ENCODE assay signal across 1 cellular context in the genomic region with DNA sequence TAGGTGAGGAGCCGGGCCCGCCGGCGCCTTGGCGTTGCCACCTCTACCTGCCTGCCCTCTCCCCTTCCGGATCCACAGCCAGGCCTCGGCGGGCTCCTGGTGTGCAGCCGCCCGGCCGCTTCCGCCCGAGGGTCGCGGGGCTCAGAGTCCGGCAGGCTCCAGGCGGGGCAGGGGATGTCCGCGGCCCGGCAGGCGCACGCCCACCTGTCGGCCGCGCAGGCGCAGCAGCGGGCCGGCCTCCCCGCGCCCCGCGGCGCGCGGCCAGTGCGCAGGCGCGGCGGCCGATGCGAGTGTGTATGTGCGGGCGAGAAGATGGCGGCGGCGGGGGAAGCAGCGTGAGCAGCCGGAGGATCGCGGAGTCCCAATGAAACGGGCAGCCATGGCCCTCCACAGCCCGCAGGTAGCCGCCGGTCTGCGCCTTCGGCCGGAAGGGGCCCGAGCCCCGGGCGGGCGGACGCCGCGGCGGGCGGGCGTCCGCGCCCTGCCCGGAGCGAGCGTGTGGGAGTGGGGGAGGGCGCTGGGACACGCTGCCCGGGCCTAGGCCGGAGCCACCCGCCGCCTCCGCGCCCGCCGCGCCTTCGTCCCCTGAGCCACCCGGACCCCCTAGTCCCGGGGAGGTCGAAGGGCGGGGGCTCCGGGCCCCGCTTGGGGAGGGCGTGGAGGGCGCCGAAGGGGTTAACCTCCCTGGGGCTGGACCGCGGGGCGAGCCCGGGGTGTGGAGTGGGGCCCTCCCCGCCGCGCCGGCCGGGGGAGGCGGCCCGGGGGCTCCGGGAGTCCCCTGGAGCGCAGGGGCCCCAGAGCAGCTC.
A peak's percentile ranks its signal among the peaks of the same experiment; 100 is the strongest.
TF ChIP-seq lines count a peak whose summit lies in the region.

TSS of gene USP10 (plus strand) at position 289 of the 806 bp plus-strand sequence. CDS start at position 380, 91 bp downstream.

TF ChIP-seq in HepG2, 621 proteins besides CTCF, POLR2A, EP300 and RAD21 (continued from another document and continues in another):
- no peak for TF ChIP-seq CCAR2 (optimal IDR thresholded peaks at IDR 0.05; ENCODE audit: low read depth, low read length)
- peak; percentile 84; the same call in 1 of the 2 replicates for TF ChIP-seq ZFP90 (CRISPR knock-in tag; IDR thresholded peaks at IDR 0.05; ENCODE audit: borderline replicate concordance)
- TF ChIP-seq ZNF558 (CRISPR knock-in tag; IDR thresholded peaks at IDR 0.05; ENCODE audit: borderline replicate concordance) = no peak
- TF ChIP-seq, protein P1, sequence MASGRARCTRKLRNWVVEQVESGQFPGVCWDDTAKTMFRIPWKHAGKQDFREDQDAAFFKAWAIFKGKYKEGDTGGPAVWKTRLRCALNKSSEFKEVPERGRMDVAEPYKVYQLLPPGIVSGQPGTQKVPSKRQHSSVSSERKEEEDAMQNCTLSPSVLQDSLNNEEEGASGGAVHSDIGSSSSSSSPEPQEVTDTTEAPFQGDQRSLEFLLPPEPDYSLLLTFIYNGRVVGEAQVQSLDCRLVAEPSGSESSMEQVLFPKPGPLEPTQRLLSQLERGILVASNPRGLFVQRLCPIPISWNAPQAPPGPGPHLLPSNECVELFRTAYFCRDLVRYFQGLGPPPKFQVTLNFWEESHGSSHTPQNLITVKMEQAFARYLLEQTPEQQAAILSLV (CRISPR knock-in tag; IDR thresholded peaks at IDR 0.05; ENCODE audit: borderline replicate concordance) = no peak
- TF ChIP-seq DMTF1 (CRISPR knock-in tag; IDR thresholded peaks at IDR 0.05) = no peak
- no peak for TF ChIP-seq TCF7L2 (IDR thresholded peaks at IDR 0.05; ENCODE audit: low read depth, low read length)
- 0 out of 2 replicates have a peak, but pooled peaks have one; percentile 2 for TF ChIP-seq ZNF20 (CRISPR knock-in tag; IDR thresholded peaks at IDR 0.05)
- no peak for TF ChIP-seq RARG (CRISPR knock-in tag; IDR thresholded peaks at IDR 0.05; ENCODE audit: low read depth)
- TF ChIP-seq MIER2 (CRISPR knock-in tag; IDR thresholded peaks at IDR 0.05) = no peak
- 0 out of 2 replicates have a peak, but pooled peaks have one; percentile 0 for TF ChIP-seq CERS6 (CRISPR knock-in tag; IDR thresholded peaks at IDR 0.05)
- no peak for TF ChIP-seq ZNF101 (CRISPR knock-in tag; IDR thresholded peaks at IDR 0.05; ENCODE audit: borderline replicate concordance, low read depth)
- TF ChIP-seq, protein P2, sequence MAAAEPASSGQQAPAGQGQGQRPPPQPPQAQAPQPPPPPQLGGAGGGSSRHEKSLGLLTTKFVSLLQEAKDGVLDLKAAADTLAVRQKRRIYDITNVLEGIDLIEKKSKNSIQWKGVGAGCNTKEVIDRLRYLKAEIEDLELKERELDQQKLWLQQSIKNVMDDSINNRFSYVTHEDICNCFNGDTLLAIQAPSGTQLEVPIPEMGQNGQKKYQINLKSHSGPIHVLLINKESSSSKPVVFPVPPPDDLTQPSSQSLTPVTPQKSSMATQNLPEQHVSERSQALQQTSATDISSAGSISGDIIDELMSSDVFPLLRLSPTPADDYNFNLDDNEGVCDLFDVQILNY (CRISPR knock-in tag; conservative IDR thresholded peaks at IDR 0.05) = no peak
- TF ChIP-seq, protein P3, sequence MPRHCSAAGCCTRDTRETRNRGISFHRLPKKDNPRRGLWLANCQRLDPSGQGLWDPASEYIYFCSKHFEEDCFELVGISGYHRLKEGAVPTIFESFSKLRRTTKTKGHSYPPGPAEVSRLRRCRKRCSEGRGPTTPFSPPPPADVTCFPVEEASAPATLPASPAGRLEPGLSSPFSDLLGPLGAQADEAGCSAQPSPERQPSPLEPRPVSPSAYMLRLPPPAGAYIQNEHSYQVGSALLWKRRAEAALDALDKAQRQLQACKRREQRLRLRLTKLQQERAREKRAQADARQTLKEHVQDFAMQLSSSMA (CRISPR knock-in tag; IDR thresholded peaks at IDR 0.05) = no peak
- no peak for TF ChIP-seq PCBP2 (optimal IDR thresholded peaks at IDR 0.05; ENCODE audit: low read depth, low read length, poor library complexity, severe bottlenecking)
- TF ChIP-seq CAMTA2 (CRISPR knock-in tag; IDR thresholded peaks at IDR 0.05; ENCODE audit: borderline replicate concordance) = no peak; the same call in 1 of the 2 replicates
- TF ChIP-seq, protein P4, sequence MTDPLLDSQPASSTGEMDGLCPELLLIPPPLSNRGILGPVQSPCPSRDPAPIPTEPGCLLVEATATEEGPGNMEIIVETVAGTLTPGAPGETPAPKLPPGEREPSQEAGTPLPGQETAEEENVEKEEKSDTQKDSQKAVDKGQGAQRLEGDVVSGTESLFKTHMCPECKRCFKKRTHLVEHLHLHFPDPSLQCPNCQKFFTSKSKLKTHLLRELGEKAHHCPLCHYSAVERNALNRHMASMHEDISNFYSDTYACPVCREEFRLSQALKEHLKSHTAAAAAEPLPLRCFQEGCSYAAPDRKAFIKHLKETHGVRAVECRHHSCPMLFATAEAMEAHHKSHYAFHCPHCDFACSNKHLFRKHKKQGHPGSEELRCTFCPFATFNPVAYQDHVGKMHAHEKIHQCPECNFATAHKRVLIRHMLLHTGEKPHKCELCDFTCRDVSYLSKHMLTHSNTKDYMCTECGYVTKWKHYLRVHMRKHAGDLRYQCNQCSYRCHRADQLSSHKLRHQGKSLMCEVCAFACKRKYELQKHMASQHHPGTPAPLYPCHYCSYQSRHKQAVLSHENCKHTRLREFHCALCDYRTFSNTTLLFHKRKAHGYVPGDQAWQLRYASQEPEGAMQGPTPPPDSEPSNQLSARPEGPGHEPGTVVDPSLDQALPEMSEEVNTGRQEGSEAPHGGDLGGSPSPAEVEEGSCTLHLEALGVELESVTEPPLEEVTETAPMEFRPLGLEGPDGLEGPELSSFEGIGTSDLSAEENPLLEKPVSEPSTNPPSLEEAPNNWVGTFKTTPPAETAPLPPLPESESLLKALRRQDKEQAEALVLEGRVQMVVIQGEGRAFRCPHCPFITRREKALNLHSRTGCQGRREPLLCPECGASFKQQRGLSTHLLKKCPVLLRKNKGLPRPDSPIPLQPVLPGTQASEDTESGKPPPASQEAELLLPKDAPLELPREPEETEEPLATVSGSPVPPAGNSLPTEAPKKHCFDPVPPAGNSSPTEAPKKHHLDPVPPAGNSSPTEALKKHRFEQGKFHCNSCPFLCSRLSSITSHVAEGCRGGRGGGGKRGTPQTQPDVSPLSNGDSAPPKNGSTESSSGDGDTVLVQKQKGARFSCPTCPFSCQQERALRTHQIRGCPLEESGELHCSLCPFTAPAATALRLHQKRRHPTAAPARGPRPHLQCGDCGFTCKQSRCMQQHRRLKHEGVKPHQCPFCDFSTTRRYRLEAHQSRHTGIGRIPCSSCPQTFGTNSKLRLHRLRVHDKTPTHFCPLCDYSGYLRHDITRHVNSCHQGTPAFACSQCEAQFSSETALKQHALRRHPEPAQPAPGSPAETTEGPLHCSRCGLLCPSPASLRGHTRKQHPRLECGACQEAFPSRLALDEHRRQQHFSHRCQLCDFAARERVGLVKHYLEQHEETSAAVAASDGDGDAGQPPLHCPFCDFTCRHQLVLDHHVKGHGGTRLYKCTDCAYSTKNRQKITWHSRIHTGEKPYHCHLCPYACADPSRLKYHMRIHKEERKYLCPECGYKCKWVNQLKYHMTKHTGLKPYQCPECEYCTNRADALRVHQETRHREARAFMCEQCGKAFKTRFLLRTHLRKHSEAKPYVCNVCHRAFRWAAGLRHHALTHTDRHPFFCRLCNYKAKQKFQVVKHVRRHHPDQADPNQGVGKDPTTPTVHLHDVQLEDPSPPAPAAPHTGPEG (CRISPR knock-in tag; IDR thresholded peaks at IDR 0.05) = no peak; the same call in none of the 2 replicates
- TF ChIP-seq, protein P5, sequence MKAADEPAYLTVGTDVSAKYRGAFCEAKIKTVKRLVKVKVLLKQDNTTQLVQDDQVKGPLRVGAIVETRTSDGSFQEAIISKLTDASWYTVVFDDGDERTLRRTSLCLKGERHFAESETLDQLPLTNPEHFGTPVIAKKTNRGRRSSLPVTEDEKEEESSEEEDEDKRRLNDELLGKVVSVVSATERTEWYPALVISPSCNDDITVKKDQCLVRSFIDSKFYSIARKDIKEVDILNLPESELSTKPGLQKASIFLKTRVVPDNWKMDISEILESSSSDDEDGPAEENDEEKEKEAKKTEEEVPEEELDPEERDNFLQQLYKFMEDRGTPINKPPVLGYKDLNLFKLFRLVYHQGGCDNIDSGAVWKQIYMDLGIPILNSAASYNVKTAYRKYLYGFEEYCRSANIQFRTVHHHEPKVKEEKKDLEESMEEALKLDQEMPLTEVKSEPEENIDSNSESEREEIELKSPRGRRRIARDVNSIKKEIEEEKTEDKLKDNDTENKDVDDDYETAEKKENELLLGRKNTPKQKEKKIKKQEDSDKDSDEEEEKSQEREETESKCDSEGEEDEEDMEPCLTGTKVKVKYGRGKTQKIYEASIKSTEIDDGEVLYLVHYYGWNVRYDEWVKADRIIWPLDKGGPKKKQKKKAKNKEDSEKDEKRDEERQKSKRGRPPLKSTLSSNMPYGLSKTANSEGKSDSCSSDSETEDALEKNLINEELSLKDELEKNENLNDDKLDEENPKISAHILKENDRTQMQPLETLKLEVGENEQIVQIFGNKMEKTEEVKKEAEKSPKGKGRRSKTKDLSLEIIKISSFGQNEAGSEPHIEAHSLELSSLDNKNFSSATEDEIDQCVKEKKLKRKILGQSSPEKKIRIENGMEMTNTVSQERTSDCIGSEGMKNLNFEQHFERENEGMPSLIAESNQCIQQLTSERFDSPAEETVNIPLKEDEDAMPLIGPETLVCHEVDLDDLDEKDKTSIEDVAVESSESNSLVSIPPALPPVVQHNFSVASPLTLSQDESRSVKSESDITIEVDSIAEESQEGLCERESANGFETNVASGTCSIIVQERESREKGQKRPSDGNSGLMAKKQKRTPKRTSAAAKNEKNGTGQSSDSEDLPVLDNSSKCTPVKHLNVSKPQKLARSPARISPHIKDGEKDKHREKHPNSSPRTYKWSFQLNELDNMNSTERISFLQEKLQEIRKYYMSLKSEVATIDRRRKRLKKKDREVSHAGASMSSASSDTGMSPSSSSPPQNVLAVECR (CRISPR knock-in tag; IDR thresholded peaks at IDR 0.05; ENCODE audit: borderline replicate concordance) = peak; percentile 79
- TF ChIP-seq ZNF879 (CRISPR knock-in tag; IDR thresholded peaks at IDR 0.05) = peak; percentile 12; the same call in 1 of the 2 replicates
- TF ChIP-seq, protein P6, sequence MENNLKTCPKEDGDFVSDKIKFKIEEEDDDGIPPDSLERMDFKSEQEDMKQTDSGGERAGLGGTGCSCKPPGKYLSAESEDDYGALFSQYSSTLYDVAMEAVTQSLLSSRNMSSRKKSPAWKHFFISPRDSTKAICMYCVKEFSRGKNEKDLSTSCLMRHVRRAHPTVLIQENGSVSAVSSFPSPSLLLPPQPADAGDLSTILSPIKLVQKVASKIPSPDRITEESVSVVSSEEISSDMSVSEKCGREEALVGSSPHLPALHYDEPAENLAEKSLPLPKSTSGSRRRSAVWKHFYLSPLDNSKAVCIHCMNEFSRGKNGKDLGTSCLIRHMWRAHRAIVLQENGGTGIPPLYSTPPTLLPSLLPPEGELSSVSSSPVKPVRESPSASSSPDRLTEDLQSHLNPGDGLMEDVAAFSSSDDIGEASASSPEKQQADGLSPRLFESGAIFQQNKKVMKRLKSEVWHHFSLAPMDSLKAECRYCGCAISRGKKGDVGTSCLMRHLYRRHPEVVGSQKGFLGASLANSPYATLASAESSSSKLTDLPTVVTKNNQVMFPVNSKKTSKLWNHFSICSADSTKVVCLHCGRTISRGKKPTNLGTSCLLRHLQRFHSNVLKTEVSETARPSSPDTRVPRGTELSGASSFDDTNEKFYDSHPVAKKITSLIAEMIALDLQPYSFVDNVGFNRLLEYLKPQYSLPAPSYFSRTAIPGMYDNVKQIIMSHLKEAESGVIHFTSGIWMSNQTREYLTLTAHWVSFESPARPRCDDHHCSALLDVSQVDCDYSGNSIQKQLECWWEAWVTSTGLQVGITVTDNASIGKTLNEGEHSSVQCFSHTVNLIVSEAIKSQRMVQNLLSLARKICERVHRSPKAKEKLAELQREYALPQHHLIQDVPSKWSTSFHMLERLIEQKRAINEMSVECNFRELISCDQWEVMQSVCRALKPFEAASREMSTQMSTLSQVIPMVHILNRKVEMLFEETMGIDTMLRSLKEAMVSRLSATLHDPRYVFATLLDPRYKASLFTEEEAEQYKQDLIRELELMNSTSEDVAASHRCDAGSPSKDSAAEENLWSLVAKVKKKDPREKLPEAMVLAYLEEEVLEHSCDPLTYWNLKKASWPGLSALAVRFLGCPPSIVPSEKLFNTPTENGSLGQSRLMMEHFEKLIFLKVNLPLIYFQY (CRISPR knock-in tag; IDR thresholded peaks at IDR 0.05; ENCODE audit: borderline replicate concordance) = peak; percentile 82; the same call in 1 of the 2 replicates
- TF ChIP-seq ZNF773 (CRISPR knock-in tag; IDR thresholded peaks at IDR 0.05; ENCODE audit: borderline replicate concordance) = 0 out of 2 replicates have a peak, but pooled peaks have one; percentile 54
- TF ChIP-seq ZMYM2 (CRISPR knock-in tag; IDR thresholded peaks at IDR 0.05) = no peak
- TF ChIP-seq SP5 (CRISPR knock-in tag; IDR thresholded peaks at IDR 0.05; ENCODE audit: borderline replicate concordance, low read depth) = no peak
- TF ChIP-seq NR2F1 (CRISPR knock-in tag; IDR thresholded peaks at IDR 0.05) = no peak
- TF ChIP-seq, protein P7, sequence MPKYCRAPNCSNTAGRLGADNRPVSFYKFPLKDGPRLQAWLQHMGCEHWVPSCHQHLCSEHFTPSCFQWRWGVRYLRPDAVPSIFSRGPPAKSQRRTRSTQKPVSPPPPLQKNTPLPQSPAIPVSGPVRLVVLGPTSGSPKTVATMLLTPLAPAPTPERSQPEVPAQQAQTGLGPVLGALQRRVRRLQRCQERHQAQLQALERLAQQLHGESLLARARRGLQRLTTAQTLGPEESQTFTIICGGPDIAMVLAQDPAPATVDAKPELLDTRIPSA (CRISPR knock-in tag; IDR thresholded peaks at IDR 0.05; ENCODE audit: borderline replicate concordance) = peak; percentile 67; the same call in 1 of the 2 replicates
- peak; percentile 96 for TF ChIP-seq POLR2G (IDR thresholded peaks at IDR 0.05; ENCODE audit: low read depth, low read length)
- TF ChIP-seq ZNF530 (CRISPR knock-in tag; IDR thresholded peaks at IDR 0.05; ENCODE audit: low read depth) = no peak
- TF ChIP-seq ONECUT2 (CRISPR knock-in tag; IDR thresholded peaks at IDR 0.05) = no peak
